In the genomic region with DNA sequence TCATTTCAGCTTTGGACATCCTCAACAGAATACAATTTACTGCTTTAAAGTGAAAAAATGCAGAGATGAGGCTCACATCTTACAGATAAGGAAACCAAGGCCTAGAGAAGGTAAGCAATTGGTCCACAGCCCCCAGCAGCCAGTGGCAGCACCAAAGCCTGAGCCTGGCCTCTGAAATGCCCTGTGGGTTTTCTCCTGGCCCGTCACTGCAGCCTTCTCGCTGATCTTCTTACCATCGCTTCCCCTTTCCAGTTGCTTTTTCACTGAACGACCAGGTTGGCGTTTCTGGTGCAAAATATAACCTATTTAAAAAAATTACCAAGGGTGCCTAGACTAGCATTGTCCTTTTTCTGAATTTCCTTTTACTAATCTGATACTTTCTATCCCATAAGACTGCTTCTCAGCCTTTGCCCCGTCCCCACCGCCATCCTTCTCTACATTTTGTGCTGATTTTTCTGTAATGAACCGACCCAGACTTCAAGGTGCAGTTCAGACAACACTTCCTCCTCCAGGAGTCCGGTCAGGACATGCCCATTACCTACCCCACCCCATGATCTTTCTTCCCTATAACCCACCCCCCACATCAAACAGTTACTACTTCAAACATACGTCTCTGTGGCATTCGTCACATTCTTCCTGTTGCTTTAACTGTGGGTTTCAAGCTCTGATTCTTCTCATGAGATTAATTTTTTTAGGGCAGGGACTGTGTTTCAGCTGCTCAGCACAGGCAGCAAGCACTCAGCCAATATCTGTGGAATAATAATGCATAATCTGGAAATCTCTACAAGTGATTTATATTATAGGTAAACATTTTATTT, we compare ENCODE assay signal across 23 cellular contexts.
DNase-seq lines count a peak whose midpoint lies in the region; ATAC-seq, FAIRE-seq and TF ChIP-seq lines count a peak whose summit lies in the region.
"Had no signal": no experiment of that assay in that cellular context is flagged by ENCODE, and none has a peak within 500 bp of the region (broad histone marks: within the 10 kb centered on the region; RNA-seq: fewer than 3 reads in every experiment).

No MANE protein-coding gene starts in this region.

- peak; percentile 72 for ATAC-seq in CD4-positive, alpha-beta T cell (ENCODE audit: poor library complexity)
- no peak for ATAC-seq in HG02852 (IDR thresholded peaks at IDR 0.05; ENCODE audit: unreplicated experiment)
- ATAC-seq in stimulated activated memory B cell treated with anti-CD40 and anti-IgM and Interleukin-4, amounts not matched to agents 10 μg/mL and 1 μg/mL and 100 μg/mL, for 72 hours, result no peak
- no peak for ATAC-seq in GM21528 (IDR thresholded peaks at IDR 0.05; ENCODE audit: low FRiP score, unreplicated experiment)
- ATAC-seq: activated CD8-positive, alpha-beta memory T cell treated with anti-CD3 and anti-CD28 coated beads, Interleukin-2, amount 10 ng/mL, durations not matched to agents 7 days and 5 days; foreskin keratinocyte; GM23338 had no signal

- DNase-seq in CD4-positive, alpha-beta T cell, result peak in 4 of 10 experiments; percentile 14 to 34 (median 26)
- DNase-seq in SW480 (ENCODE audit: low spot score) (peak; percentile 47), bronchial epithelial cell (ENCODE audit: low read depth) (no peak), ovary (no peak)
- DNase-seq: activated CD8-positive, alpha-beta memory T cell treated with anti-CD3 and anti-CD28 coated beads, Interleukin-2, amount 10 ng/mL, durations not matched to agents 7 days and 5 days; foreskin keratinocyte; KBM-7; natural killer cell; NCI-H1105 treated with DMSO at 0.1 percent for 48 hours; NCI-H526; OCI-M1; SHP77; WERI-Rb-1 had no signal

- no peak overlapping the region for H3K4me3 ChIP-seq in BLaER1
- H3K4me3 ChIP-seq in bronchial epithelial cell (ENCODE audit: low read depth, low read length), result no peak overlapping the region
- H3K4me3 ChIP-seq in ovary, result no peak overlapping the region
- H3K4me3 ChIP-seq: GM23338 had no signal

- peaks cover 59% of the 10 kb centered on the region for H3K4me1 ChIP-seq in BLaER1
- H3K4me1 ChIP-seq in ovary (ENCODE audit: insufficient read depth), result no peaks in the 10 kb centered on the region
- H3K4me1 ChIP-seq: foreskin keratinocyte had no signal

- H3K4me1 Mint-ChIP-seq in CD4-positive, alpha-beta T cell (ENCODE audit: low read depth), result peaks cover 80% of the 10 kb centered on the region
- H3K4me1 Mint-ChIP-seq in stimulated activated memory B cell treated with anti-CD40 and anti-IgM and Interleukin-4, amounts not matched to agents 10 μg/mL and 1 μg/mL and 100 μg/mL, for 72 hours, result no peaks in the 10 kb centered on the region
- H3K4me1 Mint-ChIP-seq: brain, GM23338, memory B cell had no signal

- no peaks in the 10 kb centered on the region for H3K36me3 ChIP-seq in BLaER1
- no peaks in the 10 kb centered on the region for H3K36me3 ChIP-seq in bronchial epithelial cell (ENCODE audit: control insufficient read depth, insufficient read depth, low read length)
- H3K36me3 ChIP-seq in ovary, result no peaks in the 10 kb centered on the region
- H3K36me3 ChIP-seq: WERI-Rb-1 had no signal

- CTCF ChIA-PET in CD4-positive, alpha-beta T cell (lab: Charles Lee), result interaction anchor here (1.2 kb wide), 1 partner anchor 13 kb away, joined by 7 read pairs; no protein-coding TSS in a partner anchor

- H3K27me3 ChIP-seq in BLaER1, result no peaks in the 10 kb centered on the region
- H3K27me3 ChIP-seq in CD4-positive, alpha-beta T cell (ENCODE audit: control insufficient read depth, insufficient read depth, low read length), result no peaks in the 10 kb centered on the region
- no peaks in the 10 kb centered on the region for H3K27me3 ChIP-seq in bronchial epithelial cell (ENCODE audit: control insufficient read depth, insufficient read depth, low read length)
- no peaks in the 10 kb centered on the region for H3K27me3 ChIP-seq in ovary
- H3K27me3 ChIP-seq: foreskin keratinocyte had no signal

- H3K27me3 Mint-ChIP-seq in CD4-positive, alpha-beta T cell, result no peaks in the 10 kb centered on the region
- peaks cover 16% of the 10 kb centered on the region for H3K27me3 Mint-ChIP-seq in stimulated activated memory B cell treated with anti-CD40 and anti-IgM and Interleukin-4, amounts not matched to agents 10 μg/mL and 1 μg/mL and 100 μg/mL, for 72 hours

- H3K9me3 ChIP-seq in BLaER1 (no peaks in the 10 kb centered on the region), ovary (no peaks in the 10 kb centered on the region)
- H3K9me3 ChIP-seq in CD4-positive, alpha-beta T cell (ENCODE audit: control insufficient read depth, low read length), result no peaks in the 10 kb centered on the region

- no peak for TF ChIP-seq EP300 in ovary (IDR thresholded peaks at IDR 0.05)

- TF ChIP-seq POLR2A in ovary (IDR thresholded peaks at IDR 0.05), result no peak

- H3K4me2 ChIP-seq in BLaER1, result peak overlapping the region; percentile 86
- H3K4me2 ChIP-seq: GM23338 had no signal

- H3K9ac ChIP-seq in BLaER1, result no peak overlapping the region

- H3K36me3 Mint-ChIP-seq in CD4-positive, alpha-beta T cell (ENCODE audit: low read depth), result no peaks in the 10 kb centered on the region
- no peaks in the 10 kb centered on the region for H3K36me3 Mint-ChIP-seq in stimulated activated memory B cell treated with anti-CD40 and anti-IgM and Interleukin-4, amounts not matched to agents 10 μg/mL and 1 μg/mL and 100 μg/mL, for 72 hours
- H3K36me3 Mint-ChIP-seq: activated CD8-positive, alpha-beta memory T cell treated with anti-CD3 and anti-CD28 coated beads, Interleukin-2, amount 10 ng/mL, durations not matched to agents 7 days and 5 days; activated naive CD4-positive, alpha-beta T cell treated with anti-CD3 and anti-CD28 coated beads, Interleukin-2, amount 50 U/mL, for 72 hours; memory B cell; natural killer cell had no signal

- H3K27ac Mint-ChIP-seq in CD4-positive, alpha-beta T cell, result peak overlapping the region; percentile 68
- H3K27ac Mint-ChIP-seq in stimulated activated memory B cell treated with anti-CD40 and anti-IgM and Interleukin-4, amounts not matched to agents 10 μg/mL and 1 μg/mL and 100 μg/mL, for 72 hours, result no peak overlapping the region
- H3K27ac Mint-ChIP-seq: activated CD8-positive, alpha-beta memory T cell treated with anti-CD3 and anti-CD28 coated beads, Interleukin-2, amount 10 ng/mL, durations not matched to agents 7 days and 5 days; dendritic cell treated with granulocyte-macrophage colony-stimulating factor and Interleukin-4, amounts not matched to agents 40 ng/mL and 50 ng/mL, for 4 days; GM23338; memory B cell; natural killer cell had no signal

- H3K9me3 Mint-ChIP-seq in CD4-positive, alpha-beta T cell, result no peaks in the 10 kb centered on the region
- H3K9me3 Mint-ChIP-seq in stimulated activated memory B cell treated with anti-CD40 and anti-IgM and Interleukin-4, amounts not matched to agents 10 μg/mL and 1 μg/mL and 100 μg/mL, for 72 hours, result peaks cover 2% of the 10 kb centered on the region
- H3K9me3 Mint-ChIP-seq: activated naive CD4-positive, alpha-beta T cell treated with anti-CD3 and anti-CD28 coated beads, Interleukin-2, amount 50 U/mL, for 72 hours; dendritic cell treated with granulocyte-macrophage colony-stimulating factor and Interleukin-4, amounts not matched to agents 40 ng/mL and 50 ng/mL, for 4 days; natural killer cell had no signal

- peaks cover 4% of the 10 kb centered on the region; the same call in 1 of the 2 replicates for H4K20me1 ChIP-seq in BLaER1

- intact Hi-C loops in CD4-positive, alpha-beta T cell (cut with DNase I, micrococcal nuclease), result loop anchor here (1.0 to 10.0 kb wide), 5 partner anchors 13 to 193 kb away; no protein-coding TSS in a partner anchor
- intact Hi-C loops in ovary (cut with DNase I), result no loop called here

- WGBS in ovary, 3 donors, result 83 to 85% (median 84%) methylated on average over 11 of the region's 11 CpGs

- POLR2A ChIA-PET in CD4-positive, alpha-beta T cell (lab: Charles Lee), result interaction anchor here (0.6 to 3.4 kb wide), 11 partner anchors 11 to 236 kb away, joined by 3 to 38 read pairs (median 5); no protein-coding TSS in a partner anchor

- TF ChIP-seq CTCF in CD4-positive, alpha-beta T cell (IDR thresholded peaks at IDR 0.05), result no peak
- TF ChIP-seq CTCF in bronchial epithelial cell (IDR thresholded peaks at IDR 0.05; ENCODE audit: insufficient read depth, low read length, severe bottlenecking), result no peak
- no peak for TF ChIP-seq CTCF in ovary (IDR thresholded peaks at IDR 0.05)

- H3K4me3 Mint-ChIP-seq in CD4-positive, alpha-beta T cell, result peak overlapping the region; percentile 72
- no peak overlapping the region for H3K4me3 Mint-ChIP-seq in stimulated activated memory B cell treated with anti-CD40 and anti-IgM and Interleukin-4, amounts not matched to agents 10 μg/mL and 1 μg/mL and 100 μg/mL, for 72 hours
- H3K4me3 Mint-ChIP-seq: activated CD8-positive, alpha-beta memory T cell treated with anti-CD3 and anti-CD28 coated beads, Interleukin-2, amount 10 ng/mL, durations not matched to agents 7 days and 5 days; brain; dendritic cell treated with granulocyte-macrophage colony-stimulating factor and Interleukin-4, amounts not matched to agents 40 ng/mL and 50 ng/mL, for 4 days; GM23338; memory B cell; natural killer cell had no signal

- H3K27ac ChIP-seq in BLaER1 (no peak overlapping the region), ovary (no peak overlapping the region)
- no peak overlapping the region for H3K27ac ChIP-seq in CD4-positive, alpha-beta T cell (ENCODE audit: low read depth, low read length)
- H3K27ac ChIP-seq: foreskin keratinocyte, WERI-Rb-1 had no signal

- FAIRE-seq in bronchial epithelial cell (lab: Jason Lieb, UNC), result peak; percentile 47
- FAIRE-seq: G401.6 had no signal

Comparison
In these comparisons a context has a peak if more than half of its experiments do, and no peak if none do; other contexts are left out.
1. intact Hi-C loops: an anchor here in CD4-positive, alpha-beta T cell (1.0 to 10.0 kb wide); none called in ovary.